24 cellular contexts compared by ENCODE assay signal in the genomic region with DNA sequence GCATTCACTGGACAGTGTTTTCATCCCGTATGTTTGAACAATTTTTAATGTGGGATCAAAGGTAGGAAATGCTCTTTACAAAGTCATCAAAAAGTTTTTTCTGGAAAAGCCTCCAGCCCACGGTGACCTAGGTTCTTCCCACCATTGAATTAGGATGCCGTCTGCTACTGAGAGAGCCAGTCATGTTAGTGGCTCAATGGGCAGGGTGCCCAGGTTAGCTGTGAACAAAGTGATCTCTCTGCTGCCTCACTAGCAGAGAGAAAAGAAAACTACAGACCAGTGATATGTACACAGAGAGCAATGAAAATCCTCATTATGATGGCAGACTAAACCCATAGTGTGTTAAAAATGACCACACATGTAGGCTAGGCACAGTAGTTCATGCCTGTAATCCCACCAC. TPM values are rescaled to one million over a fixed set of nuclear protein-coding genes. Genes with fewer than 3 reads are reported as not detected.
DNase-seq lines count a peak whose midpoint lies in the region; ATAC-seq and TF ChIP-seq lines count a peak whose summit lies in the region.
"Had no signal": no experiment of that assay in that cellular context is flagged by ENCODE, and none has a peak within 500 bp of the region (broad histone marks: within the 10 kb centered on the region; RNA-seq: fewer than 3 reads in every experiment).

No MANE protein-coding gene starts in this region.

- H3K27ac ChIP-seq in thyroid gland: peak overlapping the region in 1 of 3 donors; percentile 17
- H3K27ac ChIP-seq: BLaER1 treated with 17β-estradiol and CSF1 and Interleukin-3, amounts not matched to agents 10 nM and 100 nM; KMS-11; PC-9 had no signal

- ATAC-seq in left ventricle myocardium superior (peak; percentile 52), T-cell (replicated peaks in 1 of 4) (no peak)
- ATAC-seq: SK-N-SH treated with all-trans-retinoic acid at 6 μM for 48 hours had no signal

- no peak overlapping the region for H3K4me3 ChIP-seq in thyroid gland (replicated peaks in 1 of 3)
- H3K4me3 ChIP-seq: BLaER1 treated with 17β-estradiol and CSF1 and Interleukin-3, amounts not matched to agents 10 nM and 100 nM; PC-9 had no signal

- peaks cover 29% of the 10 kb centered on the region for H3K9me3 Mint-ChIP-seq in dendritic cell treated with granulocyte-macrophage colony-stimulating factor and Interleukin-4, amounts not matched to agents 40 ng/mL and 50 ng/mL, for 4 days
- H3K9me3 Mint-ChIP-seq in T-cell: peaks cover 8 to 26% (median 10%) of the 10 kb centered on the region in 3 donors

- H3K4me1 Mint-ChIP-seq in dendritic cell treated with granulocyte-macrophage colony-stimulating factor and Interleukin-4, amounts not matched to agents 40 ng/mL and 50 ng/mL, for 4 days (ENCODE audit: low read depth): peaks cover 74% of the 10 kb centered on the region
- peaks cover 25 to 36% (median 26%) of the 10 kb centered on the region in 3 donors for H3K4me1 Mint-ChIP-seq in T-cell

- POLR2A ChIA-PET in T-cell (lab: Charles Lee): no interaction called here

- intact Hi-C loops in dendritic cell treated with granulocyte-macrophage colony-stimulating factor and Interleukin-4, amounts not matched to agents 40 ng/mL and 50 ng/mL, for 4 days (cut with micrococcal nuclease): no loop called here
- intact Hi-C loops in left ventricle myocardium superior (cut with micrococcal nuclease): no loop called here
- intact Hi-C loops in thyroid gland (cut with DNase I): no loop called here

- DNase-seq in NCI-H1092 treated with DMSO at 0.1 percent for 48 hours (lab: John Stamatoyannopoulos, UW) (peak; percentile 32), left ventricle myocardium superior (peak; percentile 70), thyroid gland (peak; percentile 83 to 89), 8988T (no peak), T-cell (no peak)
- DNase-seq in activated CD4-positive, alpha-beta T cell treated with anti-CD3 and anti-CD28 coated beads for 1 hour: no peak
- DNase-seq: ACHN; Calu3; CD4-positive, alpha-beta memory T cell; DMS53; EL; IMR-90; NCI-H1105 treated with DMSO at 0.1 percent for 48 hours; NCI-H1694; NCI-H69; PC-9; RPMI8226; SIG-M5 had no signal

- peaks cover 13 to 26% of the 10 kb centered on the region in 2 donors for H3K4me1 ChIP-seq in thyroid gland

- no peak overlapping the region for H3K4me3 Mint-ChIP-seq in dendritic cell treated with granulocyte-macrophage colony-stimulating factor and Interleukin-4, amounts not matched to agents 40 ng/mL and 50 ng/mL, for 4 days
- H3K4me3 Mint-ChIP-seq in T-cell: no peak overlapping the region
- H3K4me3 Mint-ChIP-seq: CD4-positive, alpha-beta memory T cell had no signal

- no peaks in the 10 kb centered on the region for H3K27me3 ChIP-seq in thyroid gland
- H3K27me3 ChIP-seq: BLaER1 treated with 17β-estradiol and CSF1 and Interleukin-3, amounts not matched to agents 10 nM and 100 nM had no signal

- no peaks in the 10 kb centered on the region for H3K9me3 ChIP-seq in thyroid gland

- no peak for TF ChIP-seq CTCF in thyroid gland (IDR thresholded peaks at IDR 0.05)

- H3K36me3 Mint-ChIP-seq in dendritic cell treated with granulocyte-macrophage colony-stimulating factor and Interleukin-4, amounts not matched to agents 40 ng/mL and 50 ng/mL, for 4 days (ENCODE audit: low read depth): peaks cover 64% of the 10 kb centered on the region
- H3K36me3 Mint-ChIP-seq in T-cell: peaks cover 41% of the 10 kb centered on the region

- H3K36me3 ChIP-seq in thyroid gland: no peaks in the 10 kb centered on the region

- no peak for TF ChIP-seq POLR2A in thyroid gland (IDR thresholded peaks at IDR 0.05)

- H3K27ac Mint-ChIP-seq in dendritic cell treated with granulocyte-macrophage colony-stimulating factor and Interleukin-4, amounts not matched to agents 40 ng/mL and 50 ng/mL, for 4 days: peak overlapping the region; percentile 56
- no peak overlapping the region for H3K27ac Mint-ChIP-seq in T-cell

- no peaks in the 10 kb centered on the region for H3K27me3 Mint-ChIP-seq in dendritic cell treated with granulocyte-macrophage colony-stimulating factor and Interleukin-4, amounts not matched to agents 40 ng/mL and 50 ng/mL, for 4 days
- no peaks in the 10 kb centered on the region for H3K27me3 Mint-ChIP-seq in T-cell
- H3K27me3 Mint-ChIP-seq: CD4-positive, alpha-beta memory T cell had no signal

- CTCF ChIA-PET in T-cell (lab: Charles Lee): no interaction called here

- WGBS in thyroid gland, 2 donors: 49 to 56% methylated on average over 3 of the region's 3 CpGs

RNA-seq across cellular contexts. Expression of gene KCNQ1, which starts 32.4 kb away (rescaled TPM):
- total RNA-seq in left ventricle myocardium superior: 49.7 TPM
- total RNA-seq in thyroid gland: 100 to 1,000 TPM in 2 of 4 donors, 10 to 100 TPM in 2; 51.3 to 103 (median 97.8) TPM
- total RNA-seq in T-cell: 10 to 100 TPM; 20.9 to 32.9 (median 24.0) TPM
- total RNA-seq: IMR-90, NCI-H460, PC-9 had no signal

RNA-seq across cellular contexts. Expression of gene TRPM5, which starts 32.9 kb away (rescaled TPM):
- total RNA-seq in left ventricle myocardium superior: not detected
- total RNA-seq in thyroid gland: 1 to 10 TPM in 1 of 4 donors, under 1 TPM in 3; 0.54 to 2.4 (median 0.73) TPM
- total RNA-seq in T-cell: under 1 TPM; 0.07 to 0.73 (median 0.22) TPM
- total RNA-seq: Calu3, H4, IMR-90, NCI-H460, PC-9 had no signal

Comparison
In these comparisons a context has a peak if more than half of its experiments do, and no peak if none do; other contexts are left out.
1. DNase-seq: peak in NCI-H1092 treated with DMSO at 0.1 percent for 48 hours (single experiment), left ventricle myocardium superior (single experiment) and thyroid gland (2 of 2); none in 8988T (single experiment), T-cell (0 of 34) and activated CD4-positive, alpha-beta T cell treated with anti-CD3 and anti-CD28 coated beads for 1 hour (single experiment).